In the genomic region with DNA sequence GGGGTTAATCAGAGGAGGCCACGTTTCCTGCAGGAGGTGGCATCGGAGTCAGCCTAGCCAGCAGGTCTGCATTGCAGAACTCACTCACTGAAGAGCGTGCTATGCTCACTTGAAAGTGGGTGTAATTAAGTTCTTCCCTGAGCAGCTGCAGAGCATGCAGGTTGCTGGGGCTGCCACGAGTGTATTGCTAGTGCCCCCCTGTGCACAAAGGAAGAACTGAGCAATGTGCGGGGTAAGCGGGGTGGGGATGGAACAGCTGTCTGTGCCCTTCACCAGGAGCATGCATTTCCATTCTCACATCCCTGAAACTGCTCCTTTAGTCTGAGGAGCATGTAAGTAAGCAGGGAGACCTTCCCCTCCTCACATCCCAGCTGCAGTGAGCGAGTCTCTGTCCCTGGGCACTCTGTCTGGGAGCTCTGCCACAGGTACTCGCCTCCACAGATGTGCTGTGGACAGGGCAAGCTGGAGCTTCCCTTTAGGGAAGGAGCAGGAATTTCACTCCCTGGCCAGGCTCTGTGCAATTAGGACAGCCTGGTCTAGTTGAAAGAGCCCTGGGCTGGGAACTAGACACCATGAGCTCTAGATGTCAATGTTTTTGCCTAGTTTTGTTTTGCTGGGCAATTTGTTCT, we compare ENCODE assay signal across 8 cellular contexts.
DNase-seq lines count a peak whose midpoint lies in the region; ATAC-seq lines count a peak whose summit lies in the region.
"Had no signal": no experiment of that assay in that cellular context is flagged by ENCODE, and none has a peak within 500 bp of the region (broad histone marks: within the 10 kb centered on the region; RNA-seq: fewer than 3 reads in every experiment).

No MANE protein-coding gene starts in this region.

- peaks cover 0 to 5% of the 10 kb centered on the region in 2 donors for H3K27me3 Mint-ChIP-seq in CD4-positive, alpha-beta memory T cell
- peaks cover 7% of the 10 kb centered on the region for H3K27me3 Mint-ChIP-seq in activated T-cell treated with anti-CD3 and anti-CD28 coated beads, Interleukin-2, amount 50 U/mL, for 4 hours (ENCODE audit: low read depth)

- ATAC-seq in GM18502 (IDR thresholded peaks at IDR 0.05; ENCODE audit: poor library complexity, unreplicated experiment) (peak; percentile 95), HG02623 (IDR thresholded peaks at IDR 0.05; ENCODE audit: unreplicated experiment) (peak; percentile 64)
- ATAC-seq in activated T-cell treated with anti-CD3 and anti-CD28 coated beads, Interleukin-2, amount 50 U/mL, for 4 hours, result no peak

- DNase-seq in NCI-H187 (lab: John Stamatoyannopoulos, UW) (peak; percentile 55 to 60), adipocyte (ENCODE audit: low read depth) (peak; percentile 62), left kidney (ENCODE audit: low read depth, low spot score) (peak; percentile 89)
- no peak for DNase-seq in CD4-positive, alpha-beta memory T cell
- DNase-seq in activated T-cell treated with anti-CD3 and anti-CD28 coated beads, Interleukin-2, amount 50 U/mL, for 4 hours, result no peak

- no peak overlapping the region for H3K4me3 Mint-ChIP-seq in CD4-positive, alpha-beta memory T cell
- H3K4me3 Mint-ChIP-seq in activated T-cell treated with anti-CD3 and anti-CD28 coated beads, Interleukin-2, amount 50 U/mL, for 4 hours, result no peak overlapping the region

- H3K4me1 Mint-ChIP-seq in CD4-positive, alpha-beta memory T cell, result no peaks in the 10 kb centered on the region
- no peaks in the 10 kb centered on the region for H3K4me1 Mint-ChIP-seq in activated T-cell treated with anti-CD3 and anti-CD28 coated beads, Interleukin-2, amount 50 U/mL, for 4 hours (ENCODE audit: low read depth)

- no peak overlapping the region for H3K27ac Mint-ChIP-seq in CD4-positive, alpha-beta memory T cell

- peaks cover 0 to 12% (median 3%) of the 10 kb centered on the region in 8 donors for H3K9me3 Mint-ChIP-seq in CD4-positive, alpha-beta memory T cell
- peaks cover 4% of the 10 kb centered on the region for H3K9me3 Mint-ChIP-seq in activated T-cell treated with anti-CD3 and anti-CD28 coated beads, Interleukin-2, amount 50 U/mL, for 4 hours

- intact Hi-C loops in CD4-positive, alpha-beta memory T cell (cut with micrococcal nuclease), result no loop called here

- no peak overlapping the region for H3K4me3 ChIP-seq in adipocyte (ENCODE audit: low read length)
- no peak overlapping the region for H3K4me3 ChIP-seq in CD4-positive, alpha-beta memory T cell (ENCODE audit: low read length in 2 of 2)

- peaks cover 43% of the 10 kb centered on the region for H3K27me3 ChIP-seq in adipocyte (replicated peaks; ENCODE audit: control insufficient read depth, insufficient read depth, low read length)
- no peaks in the 10 kb centered on the region for H3K27me3 ChIP-seq in CD4-positive, alpha-beta memory T cell (ENCODE audit: insufficient read depth, low read length)
- H3K27me3 ChIP-seq: neutrophil had no signal

- H3K9ac ChIP-seq in adipocyte (ENCODE audit: low read length), result no peak overlapping the region

- CTCF ChIA-PET in CD4-positive, alpha-beta memory T cell (lab: Charles Lee; ENCODE audit: partially characterized antibody), result no interaction called here

- POLR2A ChIA-PET in CD4-positive, alpha-beta memory T cell (lab: Charles Lee; ENCODE audit: partially characterized antibody), result no interaction called here

- H3K27ac ChIP-seq in CD4-positive, alpha-beta memory T cell (ENCODE audit: low read depth, low read length), result no peak overlapping the region
- H3K27ac ChIP-seq: neutrophil had no signal

- no peaks in the 10 kb centered on the region for H3K36me3 ChIP-seq in adipocyte (ENCODE audit: control insufficient read depth, insufficient read depth, low read length, severe bottlenecking)
- H3K36me3 ChIP-seq in CD4-positive, alpha-beta memory T cell (ENCODE audit: insufficient read depth, low read length), result no peaks in the 10 kb centered on the region
- H3K36me3 ChIP-seq: neutrophil had no signal

- no peaks in the 10 kb centered on the region for H3K36me3 Mint-ChIP-seq in CD4-positive, alpha-beta memory T cell
- H3K36me3 Mint-ChIP-seq in activated T-cell treated with anti-CD3 and anti-CD28 coated beads, Interleukin-2, amount 50 U/mL, for 4 hours (ENCODE audit: insufficient read depth), result no peaks in the 10 kb centered on the region

- H3K9me3 ChIP-seq in adipocyte (ENCODE audit: control insufficient read depth, low read length), result no peaks in the 10 kb centered on the region
- H3K9me3 ChIP-seq in CD4-positive, alpha-beta memory T cell (ENCODE audit: control insufficient read depth in 1 of 2, low read length in 2 of 2), result no peaks in the 10 kb centered on the region
- H3K9me3 ChIP-seq: neutrophil had no signal

- H3K4me1 ChIP-seq in adipocyte (ENCODE audit: control insufficient read depth, insufficient read depth, low read length), result no peaks in the 10 kb centered on the region
- no peaks in the 10 kb centered on the region for H3K4me1 ChIP-seq in CD4-positive, alpha-beta memory T cell (ENCODE audit: insufficient read depth, low read length)

Comparison
In these comparisons a context has a peak if more than half of its experiments do, and no peak if none do; other contexts are left out.
1. ATAC-seq: peak in GM18502 (single experiment) and HG02623 (single experiment); none in activated T-cell treated with anti-CD3 and anti-CD28 coated beads, Interleukin-2, amount 50 U/mL, for 4 hours (0 of 2).
2. DNase-seq: peak in NCI-H187 (2 of 2), adipocyte (single experiment) and left kidney (single experiment); none in CD4-positive, alpha-beta memory T cell (0 of 5) and activated T-cell treated with anti-CD3 and anti-CD28 coated beads, Interleukin-2, amount 50 U/mL, for 4 hours (single experiment).